11 cellular contexts compared by ENCODE assay signal in the genomic region with DNA sequence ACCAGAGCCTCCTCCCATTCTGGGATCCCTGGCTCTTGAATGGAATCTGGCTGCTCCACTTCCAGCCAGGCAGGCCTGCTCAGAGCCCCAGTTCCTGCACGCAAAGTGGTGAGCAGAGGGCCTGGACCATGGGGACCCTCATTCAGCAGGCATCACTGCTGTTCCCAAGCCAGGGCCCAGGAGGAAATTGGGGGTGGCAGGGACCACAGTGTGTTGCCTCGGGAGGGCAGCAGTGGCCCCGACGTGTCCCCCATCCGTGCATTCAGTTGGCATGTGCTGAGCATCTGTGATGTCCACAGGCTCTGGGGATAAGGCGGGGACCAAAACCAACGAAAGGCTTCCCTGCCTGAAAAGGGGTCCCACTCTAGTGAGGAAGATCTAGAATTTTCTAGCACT. TPM values are rescaled to one million over a fixed set of nuclear protein-coding genes. Genes with fewer than 3 reads are reported as not detected.
DNase-seq lines count a peak whose midpoint lies in the region; ATAC-seq and TF ChIP-seq lines count a peak whose summit lies in the region.
"Had no signal": no experiment of that assay in that cellular context is flagged by ENCODE, and none has a peak within 500 bp of the region (broad histone marks: within the 10 kb centered on the region; RNA-seq: fewer than 3 reads in every experiment).

No MANE protein-coding gene starts in this region.

- WGBS in heart right ventricle, 2 donors, result 72 to 82% methylated on average over 7 of the region's 7 CpGs
- WGBS in upper lobe of left lung, 2 donors, result 59 to 75% methylated on average over 6 of the region's 7 CpGs

- H3K36me3 Mint-ChIP-seq in central memory CD8-positive, alpha-beta T cell (ENCODE audit: insufficient read depth), result peaks cover 72% of the 10 kb centered on the region
- peaks cover 6 to 58% (median 18%) of the 10 kb centered on the region in 3 donors for H3K36me3 Mint-ChIP-seq in naive thymus-derived CD8-positive, alpha-beta T cell

- H3K27ac ChIP-seq in heart right ventricle (peak overlapping the region in 7 of 10 donors; percentile 32 to 96 (median 90)), upper lobe of left lung (peak overlapping the region; percentile 28 to 90 (median 66))

- TF ChIP-seq CTCF in heart right ventricle (IDR thresholded peaks at IDR 0.05), result no peak
- TF ChIP-seq CTCF in upper lobe of left lung (IDR thresholded peaks at IDR 0.05), result no peak

- in situ Hi-C loops in KBM-7 (cut with MboI; ENCODE audit: low pct_unique_long_range_greater_than_20kb, low sequenced_read_pairs), result no loop called here

- H3K27me3 ChIP-seq in heart right ventricle (no peaks in the 10 kb centered on the region), upper lobe of left lung (no peaks in the 10 kb centered on the region)

- no peak for DNase-seq in heart right ventricle
- no peak for DNase-seq in cardiac septum (ENCODE audit: low spot score)
- no peak for DNase-seq in central memory CD8-positive, alpha-beta T cell (ENCODE audit: low spot score in 2 of 2)
- no peak for DNase-seq in naive thymus-derived CD8-positive, alpha-beta T cell
- no peak for DNase-seq in upper lobe of left lung
- DNase-seq in KBM-7, result no peak
- DNase-seq in kidney glomerular epithelial cell (lab: John Stamatoyannopoulos, UW), result no peak
- DNase-seq: activated gamma-delta T cell, NCI-H524 treated with DMSO at 0.1 percent for 48 hours, SIG-M5 had no signal

- no peaks in the 10 kb centered on the region for H3K9me3 Mint-ChIP-seq in central memory CD8-positive, alpha-beta T cell
- H3K9me3 Mint-ChIP-seq in naive thymus-derived CD8-positive, alpha-beta T cell, result no peaks in the 10 kb centered on the region

- intact Hi-C loops in heart right ventricle (cut with DNase I), result loop anchor here in 5 of 10 donors (5.0 to 10.0 kb wide), 6 partner anchors 36 to 254 kb away; a partner anchor contains a TSS
- intact Hi-C loops in cardiac septum (cut with DNase I), result no loop called here

- no peak for TF ChIP-seq POLR2A in upper lobe of left lung (IDR thresholded peaks at IDR 0.05)

- H3K4me1 Mint-ChIP-seq in central memory CD8-positive, alpha-beta T cell, result peaks cover 41% of the 10 kb centered on the region
- H3K4me1 Mint-ChIP-seq in naive thymus-derived CD8-positive, alpha-beta T cell, result peaks cover 32 to 57% (median 46%) of the 10 kb centered on the region in 4 donors

- TF ChIP-seq EP300 in upper lobe of left lung (IDR thresholded peaks at IDR 0.05), result no peak

- H3K36me3 ChIP-seq in heart right ventricle, result peaks cover 0 to 75% (median 34%) of the 10 kb centered on the region in 9 donors
- peaks cover 13 to 59% (median 55%) of the 10 kb centered on the region in 4 donors for H3K36me3 ChIP-seq in upper lobe of left lung

- POLR2A ChIA-PET in naive thymus-derived CD8-positive, alpha-beta T cell (lab: Charles Lee), result interaction anchor here (0.5 to 2.6 kb wide), 4 partner anchors 9 to 31 kb away, joined by 3 to 12 read pairs (median 5); a partner anchor contains a TSS

- H3K4me3 ChIP-seq in heart right ventricle, result no peak overlapping the region
- H3K4me3 ChIP-seq in upper lobe of left lung, result no peak overlapping the region

- no peak overlapping the region for H3K4me3 Mint-ChIP-seq in central memory CD8-positive, alpha-beta T cell
- H3K4me3 Mint-ChIP-seq in naive thymus-derived CD8-positive, alpha-beta T cell, result no peak overlapping the region

- peaks cover 34 to 53% (median 51%) of the 10 kb centered on the region in 9 donors for H3K4me1 ChIP-seq in heart right ventricle
- peaks cover 40 to 50% (median 48%) of the 10 kb centered on the region in 4 donors for H3K4me1 ChIP-seq in upper lobe of left lung

- no peaks in the 10 kb centered on the region for H3K27me3 Mint-ChIP-seq in central memory CD8-positive, alpha-beta T cell
- peaks cover 0 to under 1% (median 0%) of the 10 kb centered on the region in 5 donors for H3K27me3 Mint-ChIP-seq in naive thymus-derived CD8-positive, alpha-beta T cell

- ATAC-seq in heart right ventricle, result no peak
- no peak for ATAC-seq in central memory CD8-positive, alpha-beta T cell (replicated peaks; ENCODE audit: extremely low read depth, poor library complexity, severe bottlenecking)
- no peak for ATAC-seq in naive thymus-derived CD8-positive, alpha-beta T cell
- ATAC-seq in upper lobe of left lung (ENCODE audit: low FRiP score in 2 of 2), result no peak
- ATAC-seq in HG03196 (IDR thresholded peaks at IDR 0.05; ENCODE audit: unreplicated experiment), result no peak

- no peaks in the 10 kb centered on the region for H3K9me3 ChIP-seq in heart right ventricle
- H3K9me3 ChIP-seq in upper lobe of left lung, result no peaks in the 10 kb centered on the region

- H3K27ac Mint-ChIP-seq in central memory CD8-positive, alpha-beta T cell (ENCODE audit: low read depth), result peak overlapping the region; percentile 41
- H3K27ac Mint-ChIP-seq in naive thymus-derived CD8-positive, alpha-beta T cell, result peak overlapping the region in 8 of 10 donors; percentile 12 to 91 (median 86)

RNA-seq across cellular contexts. Expression of a gene that starts 11.2 kb away (rescaled TPM):
- total RNA-seq in heart right ventricle, result 10 to 100 TPM; 12.6 to 19.2 (median 16.4) TPM
- polyA plus RNA-seq in heart right ventricle, result 10 to 100 TPM; 11.3 to 11.5 TPM
- total RNA-seq in cardiac septum, result 17.0 TPM
- 10 to 100 TPM; 46.6 to 49.1 TPM for total RNA-seq in naive thymus-derived CD8-positive, alpha-beta T cell
- polyA plus RNA-seq in naive thymus-derived CD8-positive, alpha-beta T cell, result 10 to 100 TPM; 15.6 to 25.0 (median 24.6) TPM
- total RNA-seq in upper lobe of left lung, result 10 to 100 TPM; 22.0 to 36.7 (median 27.0) TPM

RNA-seq across cellular contexts. Expression of a gene that starts 32.5 kb away (rescaled TPM):
- 10 to 100 TPM in 8 of 10 donors, 1 to 10 TPM in 2; 9.7 to 44.9 (median 13.2) TPM for total RNA-seq in heart right ventricle
- 10 to 100 TPM; 14.0 to 19.9 TPM for polyA plus RNA-seq in heart right ventricle
- 26.4 TPM for total RNA-seq in cardiac septum
- 10 to 100 TPM; 83.6 to 85.6 TPM for total RNA-seq in naive thymus-derived CD8-positive, alpha-beta T cell
- 10 to 100 TPM; 30.5 to 45.4 (median 34.5) TPM for polyA plus RNA-seq in naive thymus-derived CD8-positive, alpha-beta T cell
- total RNA-seq in upper lobe of left lung, result 100 to 1,000 TPM in 2 of 6 donors, 10 to 100 TPM in 4; 28.5 to 138 (median 76.8) TPM

RNA-seq across cellular contexts. Expression of a gene that starts 42.7 kb away (rescaled TPM):
- total RNA-seq in heart right ventricle, result 1 to 10 TPM in 9 of 10 donors, under 1 TPM in 1; 1.00 to 5.8 (median 2.3) TPM
- 10 to 100 TPM in 1 of 2 donors, 1 to 10 TPM in 1; 2.5 to 12.6 TPM for polyA plus RNA-seq in heart right ventricle
- 1.9 TPM for total RNA-seq in cardiac septum
- total RNA-seq in naive thymus-derived CD8-positive, alpha-beta T cell, result 10 to 100 TPM; 15.0 to 17.3 TPM
- polyA plus RNA-seq in naive thymus-derived CD8-positive, alpha-beta T cell, result 10 to 100 TPM; 12.6 to 20.9 (median 19.8) TPM
- total RNA-seq in upper lobe of left lung, result 10 to 100 TPM in 3 of 6 donors, 1 to 10 TPM in 2, not detected in 1; 7.0 to 17.2 (median 10.3) TPM

RNA-seq across cellular contexts. Expression of a gene that starts 55.1 kb away (rescaled TPM):
- 1 to 10 TPM; 1.2 to 4.7 (median 2.0) TPM for total RNA-seq in heart right ventricle
- 10 to 100 TPM in 1 of 2 donors, 1 to 10 TPM in 1; 3.8 to 11.3 TPM for polyA plus RNA-seq in heart right ventricle
- 2.9 TPM for total RNA-seq in cardiac septum
- 1 to 10 TPM; 9.9 TPM for total RNA-seq in naive thymus-derived CD8-positive, alpha-beta T cell
- polyA plus RNA-seq in naive thymus-derived CD8-positive, alpha-beta T cell, result 1 to 10 TPM; 3.6 to 8.3 (median 5.0) TPM
- 10 to 100 TPM; 18.7 to 65.0 (median 29.3) TPM for total RNA-seq in upper lobe of left lung

RNA-seq across cellular contexts. Expression of a gene that starts 57.0 kb away (rescaled TPM):
- total RNA-seq in heart right ventricle (100 to 1,000 TPM; 101 to 151 (median 108) TPM), cardiac septum (109 TPM), upper lobe of left lung (100 to 1,000 TPM; 152 to 351 (median 211) TPM)
- 10 to 100 TPM; 55.5 to 65.6 TPM for polyA plus RNA-seq in heart right ventricle
- 100 to 1,000 TPM; 262 to 280 TPM for total RNA-seq in naive thymus-derived CD8-positive, alpha-beta T cell
- polyA plus RNA-seq in naive thymus-derived CD8-positive, alpha-beta T cell, result 10 to 100 TPM; 40.7 to 67.6 (median 46.1) TPM
